In genomic region chr4:37584530-37585060, GRCh38 we compare ENCODE assay signal across 27 cellular contexts.
"Had no signal": no experiment of that assay in that cellular context is flagged by ENCODE, and none has a peak within 500 bp of the region (broad histone marks: within the 10 kb centered on the region; RNA-seq: fewer than 3 reads in every experiment).

No MANE protein-coding gene starts in this region.

- H3K4me3 Mint-ChIP-seq: activated naive CD4-positive, alpha-beta T cell treated with anti-CD3 and anti-CD28 coated beads, Interleukin-2, amount 50 U/mL, for 24 hours; naive B cell; neural crest cell; stimulated activated naive CD8-positive, alpha-beta T cell treated with anti-CD3 and anti-CD28 coated beads, Interleukin-15, Interleukin-2, amounts not matched to agents 100 ng/mL and 50 ng/mL, for 24 hours; T-cell; T-helper 2 cell treated with Interferon-gamma antibody and Interleukin-4, amounts not matched to agents 5 μg/mL and 100 μg/mL, for 36 hours had no signal

- H3K27ac ChIP-seq: dorsolateral prefrontal cortex, gastrocnemius medialis, suprapubic skin, uterus, WERI-Rb-1 had no signal

- H3K27me3 ChIP-seq: esophagus squamous epithelium, gastrocnemius medialis, suprapubic skin, tibial nerve, uterus had no signal

- H3K36me3 ChIP-seq: esophagus squamous epithelium, gastrocnemius medialis, tibial nerve, uterus, WERI-Rb-1 had no signal

- H3K4me1 Mint-ChIP-seq: brain, naive B cell had no signal

- H3K27ac Mint-ChIP-seq: activated naive CD4-positive, alpha-beta T cell treated with anti-CD3 and anti-CD28 coated beads, Interleukin-2, amount 50 U/mL, for 24 hours; stimulated activated naive CD8-positive, alpha-beta T cell treated with anti-CD3 and anti-CD28 coated beads, Interleukin-15, Interleukin-2, amounts not matched to agents 100 ng/mL and 50 ng/mL, for 24 hours; T-helper 2 cell treated with Interferon-gamma antibody and Interleukin-4, amounts not matched to agents 5 μg/mL and 100 μg/mL, for 36 hours had no signal

- H3K4me3 ChIP-seq: dorsolateral prefrontal cortex, esophagus squamous epithelium, gastrocnemius medialis, suprapubic skin, uterus had no signal

- DNase-seq: activated CD4-positive, alpha-beta T cell treated with anti-CD3 and anti-CD28 coated beads, Interleukin-2, amount 50 U/mL, for 1 hour; activated CD4-positive, CD25-positive, alpha-beta regulatory T cell treated with anti-CD3 and anti-CD28 coated beads, Interleukin-2, amount 50 U/mL, for 72 hours; activated gamma-delta T cell treated with Interleukin-2 at 50 U/mL for 16 hours; activated T-cell treated with anti-CD3 and anti-CD28 coated beads, Interleukin-2, amount 50 U/mL, for 1 hour; aorta; caudate nucleus; dorsolateral prefrontal cortex; esophagus squamous epithelium; gastrocnemius medialis; hypothalamus; left ventricle myocardium superior; mammary epithelial cell; midbrain; naive B cell; occipital lobe; stimulated activated CD4-positive, alpha-beta T cell treated with anti-CD3 and anti-CD28 coated beads, Interleukin-12 subunit alpha, Interleukin-12 subunit beta, amount 100 ng/mL, for 4 hours; stimulated activated CD4-positive, alpha-beta T cell treated with anti-CD3 and anti-CD28 coated beads, Interleukin-4, amount 100 ng/mL, for 4 hours; T-cell; uterus; WERI-Rb-1 had no signal

- H3K4me1 ChIP-seq: esophagus squamous epithelium, gastrocnemius medialis, suprapubic skin, tibial nerve, uterus had no signal

- ATAC-seq: gastrocnemius medialis, left ventricle myocardium superior, T-cell had no signal
